ENCODE assay signal across 2 cellular contexts in the genomic region with DNA sequence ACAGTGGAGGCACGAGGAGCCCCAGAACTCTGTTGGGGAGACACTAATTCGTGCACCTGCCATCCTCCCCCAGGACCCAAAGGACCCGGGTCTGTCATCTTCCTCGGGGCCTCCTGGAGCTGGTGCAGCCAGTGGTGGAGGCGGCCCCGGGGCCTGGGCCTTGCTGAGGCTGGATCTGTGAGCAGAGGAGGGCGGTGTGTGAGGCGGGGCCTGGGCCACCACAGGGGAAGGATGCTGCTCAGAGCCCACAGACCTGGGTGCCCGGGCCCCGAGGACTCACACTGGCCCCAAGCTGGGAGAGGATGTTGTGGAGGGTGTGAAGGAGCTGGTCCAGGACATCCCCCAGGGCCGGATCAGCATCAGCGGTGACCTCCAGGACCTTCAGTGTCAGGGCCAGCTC.
TF ChIP-seq lines count a peak whose summit lies in the region.

No MANE protein-coding gene starts in this region.

TF ChIP-seq in A549, 52 proteins besides CTCF, POLR2A, EP300 and RAD21 (continued from another document):
- TF ChIP-seq, protein P1, sequence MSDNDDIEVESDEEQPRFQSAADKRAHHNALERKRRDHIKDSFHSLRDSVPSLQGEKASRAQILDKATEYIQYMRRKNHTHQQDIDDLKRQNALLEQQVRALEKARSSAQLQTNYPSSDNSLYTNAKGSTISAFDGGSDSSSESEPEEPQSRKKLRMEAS (IDR thresholded peaks at IDR 0.05): no peak
- TF ChIP-seq SREBF2 (IDR thresholded peaks at IDR 0.05) (no peak), ZSCAN20 (CRISPR knock-in tag; IDR thresholded peaks at IDR 0.05) (no peak)
- TF ChIP-seq, protein P2, sequence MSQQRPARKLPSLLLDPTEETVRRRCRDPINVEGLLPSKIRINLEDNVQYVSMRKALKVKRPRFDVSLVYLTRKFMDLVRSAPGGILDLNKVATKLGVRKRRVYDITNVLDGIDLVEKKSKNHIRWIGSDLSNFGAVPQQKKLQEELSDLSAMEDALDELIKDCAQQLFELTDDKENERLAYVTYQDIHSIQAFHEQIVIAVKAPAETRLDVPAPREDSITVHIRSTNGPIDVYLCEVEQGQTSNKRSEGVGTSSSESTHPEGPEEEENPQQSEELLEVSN (IDR thresholded peaks at IDR 0.05; ENCODE audit: borderline replicate concordance, low read depth): no peak

TF ChIP-seq in HEK293T, 16 proteins besides CTCF, POLR2A, EP300 and RAD21 (continued from another document):
- TF ChIP-seq, protein P3, sequence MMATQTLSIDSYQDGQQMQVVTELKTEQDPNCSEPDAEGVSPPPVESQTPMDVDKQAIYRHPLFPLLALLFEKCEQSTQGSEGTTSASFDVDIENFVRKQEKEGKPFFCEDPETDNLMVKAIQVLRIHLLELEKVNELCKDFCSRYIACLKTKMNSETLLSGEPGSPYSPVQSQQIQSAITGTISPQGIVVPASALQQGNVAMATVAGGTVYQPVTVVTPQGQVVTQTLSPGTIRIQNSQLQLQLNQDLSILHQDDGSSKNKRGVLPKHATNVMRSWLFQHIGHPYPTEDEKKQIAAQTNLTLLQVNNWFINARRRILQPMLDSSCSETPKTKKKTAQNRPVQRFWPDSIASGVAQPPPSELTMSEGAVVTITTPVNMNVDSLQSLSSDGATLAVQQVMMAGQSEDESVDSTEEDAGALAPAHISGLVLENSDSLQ (IDR thresholded peaks at IDR 0.05): no peak
- no peak for TF ChIP-seq ARNT (IDR thresholded peaks at IDR 0.05)
- TF ChIP-seq SUZ12 (IDR thresholded peaks at IDR 0.05): no peak
- TF ChIP-seq HDGF (IDR thresholded peaks at IDR 0.05; ENCODE audit: borderline replicate concordance): no peak
- no peak for TF ChIP-seq FOXK2 (IDR thresholded peaks at IDR 0.05)
- no peak for TF ChIP-seq BHLHE40 (IDR thresholded peaks at IDR 0.05; ENCODE audit: borderline replicate concordance)
- no peak for TF ChIP-seq SP1 (IDR thresholded peaks at IDR 0.05)
- TF ChIP-seq CTBP1 (IDR thresholded peaks at IDR 0.05; ENCODE audit: borderline replicate concordance): no peak
- TF ChIP-seq ZNF384 (IDR thresholded peaks at IDR 0.05): no peak
- TF ChIP-seq ELF4 (IDR thresholded peaks at IDR 0.05): no peak
TF ChIP-seq in HEK293T: peak in this region for 0.
